ENCODE assay signal across 8 cellular contexts in genomic region chr19:18417250-18418033, GRCh38. TPM values are rescaled to one million over a fixed set of nuclear protein-coding genes. Genes with fewer than 3 reads are reported as not detected.
DNase-seq lines count a peak whose midpoint lies in the region; ATAC-seq, FAIRE-seq and TF ChIP-seq lines count a peak whose summit lies in the region.

No MANE protein-coding gene starts in this region.

- no peak for ATAC-seq in GM21723 (IDR thresholded peaks at IDR 0.05; ENCODE audit: unreplicated experiment)
- no peak for ATAC-seq in GM21825 (IDR thresholded peaks at IDR 0.05; ENCODE audit: unreplicated experiment)

- peaks cover 24% of the 10 kb centered on the region for H4K20me1 ChIP-seq in smooth muscle cell (ENCODE audit: low read depth)

- H3K36me3 ChIP-seq in bronchial epithelial cell (ENCODE audit: control insufficient read depth, insufficient read depth, low read length) (no peaks in the 10 kb centered on the region), smooth muscle cell (ENCODE audit: low read depth) (no peaks in the 10 kb centered on the region)

- peak overlapping the region; percentile 96 for H3K9ac ChIP-seq in smooth muscle cell (ENCODE audit: low read depth)

- H3K4me2 ChIP-seq in smooth muscle cell, result peak overlapping the region; percentile 82

- H3K27ac ChIP-seq in HL-60 (replicated peaks) (peak overlapping the region; percentile 98), smooth muscle cell (ENCODE audit: low read depth) (peak overlapping the region; percentile 99)

- H3K4me3 ChIP-seq in HL-60 (replicated peaks; ENCODE audit: insufficient read depth, low read length) (peak overlapping the region; percentile 28), bronchial epithelial cell (ENCODE audit: low read depth, low read length) (peak overlapping the region; percentile 30), smooth muscle cell (peak overlapping the region; percentile 53)

- DNase-seq in DMS153 treated with DMSO at 0.1 percent for 48 hours (lab: John Stamatoyannopoulos, UW; ENCODE audit: unreplicated experiment) (peak; percentile 34), HL-60 (ENCODE audit: low read depth in 1 of 2, low spot score in 1 of 2) (peak; percentile 85 to 88), RPMI7951 (ENCODE audit: low read depth) (peak; percentile 85), bronchial epithelial cell (ENCODE audit: low read depth) (no peak), iris pigment epithelial cell (ENCODE audit: low read depth) (peak; percentile 81), smooth muscle cell (lab: John Stamatoyannopoulos, UW; ENCODE audit: unreplicated experiment) (peak; percentile 84)

- H3K79me2 ChIP-seq in smooth muscle cell (ENCODE audit: low read depth), result peaks cover 12% of the 10 kb centered on the region

- H3K27me3 ChIP-seq in HL-60 (ENCODE audit: insufficient read depth, poor library complexity, severe bottlenecking), result no peaks in the 10 kb centered on the region
- no peaks in the 10 kb centered on the region for H3K27me3 ChIP-seq in bronchial epithelial cell (ENCODE audit: control insufficient read depth, insufficient read depth, low read length)
- H3K27me3 ChIP-seq in smooth muscle cell (ENCODE audit: low read depth), result no peaks in the 10 kb centered on the region

- H3F3A ChIP-seq in smooth muscle cell (ENCODE audit: low read depth), result peaks cover 7% of the 10 kb centered on the region

- TF ChIP-seq CTCF in HL-60 (IDR thresholded peaks at IDR 0.05; ENCODE audit: insufficient read depth, low read length) (no peak), bronchial epithelial cell (IDR thresholded peaks at IDR 0.05; ENCODE audit: insufficient read depth, low read length, severe bottlenecking) (no peak), smooth muscle cell (IDR thresholded peaks at IDR 0.05; ENCODE audit: borderline replicate concordance, insufficient read depth, poor library complexity, severe bottlenecking) (no peak)

- no peak overlapping the region for H2AFZ ChIP-seq in smooth muscle cell (ENCODE audit: low read depth)

- peaks cover 13% of the 10 kb centered on the region for H3K4me1 ChIP-seq in smooth muscle cell (ENCODE audit: low read depth)

- H3K9me3 ChIP-seq in smooth muscle cell (replicated peaks; ENCODE audit: low read depth), result no peaks in the 10 kb centered on the region

- under 1% methylated on average over 37 of the region's 54 CpGs for WGBS in smooth muscle cell (ENCODE audit: low lambda C conversion rate)

- no peak for FAIRE-seq in bronchial epithelial cell (lab: Jason Lieb, UNC)

RNA-seq across cellular contexts. Expression of gene SSBP4, which starts 1.8 kb away (rescaled TPM):
- total RNA-seq in RPMI7951 (2014; rRNA removed; shearing (Covaris generic)), result 25.1 and 38.9 TPM in 2 replicates
- total RNA-seq in bronchial epithelial cell (13.2 and 17.1 TPM in 2 replicates), smooth muscle cell (36.0 and 44.1 TPM in 2 replicates)
- 124 and 133 TPM in 2 replicates for polyA plus RNA-seq in smooth muscle cell

RNA-seq across cellular contexts. Expression of gene LRRC25, which starts 20.0 kb away (rescaled TPM):
- total RNA-seq in RPMI7951 (2014; rRNA removed; shearing (Covaris generic)), result not detected in 2 replicates
- total RNA-seq in bronchial epithelial cell (under 0.01 TPM in 1 of 2 replicates, not detected in the other), smooth muscle cell (0.67 TPM in 1 of 2 replicates, not detected in the other)
- 0.34 TPM in 1 of 2 replicates, not detected in the other for polyA plus RNA-seq in smooth muscle cell

RNA-seq across cellular contexts. Expression of gene ISYNA1, which starts 20.5 kb away (rescaled TPM):
- 9.9 and 20.9 TPM in 2 replicates for total RNA-seq in RPMI7951 (2014; rRNA removed; shearing (Covaris generic))
- total RNA-seq in bronchial epithelial cell (6.7 and 15.3 TPM in 2 replicates), smooth muscle cell (16.4 and 60.1 TPM in 2 replicates)
- 56.9 and 89.5 TPM in 2 replicates for polyA plus RNA-seq in smooth muscle cell

RNA-seq across cellular contexts. Expression of gene GDF15, which starts 31.5 kb away (rescaled TPM):
- total RNA-seq in RPMI7951 (2014; rRNA removed; shearing (Covaris generic)), result 1.4 and 1.6 TPM in 2 replicates
- 123 and 166 TPM in 2 replicates for total RNA-seq in bronchial epithelial cell
- 18.8 and 30.9 TPM in 2 replicates for total RNA-seq in smooth muscle cell
- 40.4 and 42.8 TPM in 2 replicates for polyA plus RNA-seq in smooth muscle cell
